In the genomic region with DNA sequence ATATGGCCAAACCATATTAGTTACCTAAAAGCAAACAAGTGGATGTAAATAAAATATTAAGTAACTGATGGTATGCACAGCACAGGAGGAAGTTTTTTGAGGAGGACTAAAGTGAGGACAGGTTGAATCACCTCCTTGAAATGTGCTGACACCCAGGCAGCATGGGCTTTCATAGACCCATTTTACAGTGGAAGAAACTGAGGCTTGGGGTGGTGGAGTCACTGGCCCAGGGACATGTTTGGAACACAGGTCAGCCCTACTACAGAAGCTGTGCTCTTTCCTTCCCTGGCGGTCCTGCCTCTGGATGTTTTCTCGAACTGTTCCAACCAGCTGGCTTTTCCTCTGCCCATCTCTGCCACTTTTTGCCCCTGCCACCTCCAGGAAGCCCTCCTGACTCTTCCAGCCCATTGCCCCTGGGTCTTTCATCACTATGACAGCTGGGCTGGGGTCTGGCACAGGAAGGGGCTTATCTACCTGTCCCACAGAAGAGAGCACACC, we compare ENCODE assay signal across 2 cellular contexts.
TF ChIP-seq lines count a peak whose summit lies in the region.

No MANE protein-coding gene starts in this region.

TF ChIP-seq in A549, 52 proteins besides CTCF, POLR2A, EP300 and RAD21 (continued from another document):
- TF ChIP-seq ZFP36 (IDR thresholded peaks at IDR 0.05; ENCODE audit: borderline replicate concordance, partially characterized antibody), result peak; percentile 67

TF ChIP-seq in WTC11, 78 proteins besides CTCF, POLR2A, EP300 and RAD21:
- TF ChIP-seq, protein P1, sequence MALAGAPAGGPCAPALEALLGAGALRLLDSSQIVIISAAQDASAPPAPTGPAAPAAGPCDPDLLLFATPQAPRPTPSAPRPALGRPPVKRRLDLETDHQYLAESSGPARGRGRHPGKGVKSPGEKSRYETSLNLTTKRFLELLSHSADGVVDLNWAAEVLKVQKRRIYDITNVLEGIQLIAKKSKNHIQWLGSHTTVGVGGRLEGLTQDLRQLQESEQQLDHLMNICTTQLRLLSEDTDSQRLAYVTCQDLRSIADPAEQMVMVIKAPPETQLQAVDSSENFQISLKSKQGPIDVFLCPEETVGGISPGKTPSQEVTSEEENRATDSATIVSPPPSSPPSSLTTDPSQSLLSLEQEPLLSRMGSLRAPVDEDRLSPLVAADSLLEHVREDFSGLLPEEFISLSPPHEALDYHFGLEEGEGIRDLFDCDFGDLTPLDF (CRISPR knock-in tag; IDR thresholded peaks at IDR 0.05), result no peak
- TF ChIP-seq GTF2I (CRISPR knock-in tag; conservative IDR thresholded peaks at IDR 0.05) (no peak), ZNF416 (CRISPR knock-in tag; IDR thresholded peaks at IDR 0.05) (no peak), ZNF219 (CRISPR knock-in tag; IDR thresholded peaks at IDR 0.05; ENCODE audit: borderline replicate concordance) (no peak), MXD4 (CRISPR knock-in tag; IDR thresholded peaks at IDR 0.05; ENCODE audit: borderline replicate concordance) (no peak), ETV6 (CRISPR knock-in tag; IDR thresholded peaks at IDR 0.05) (no peak)
- TF ChIP-seq, protein P2, sequence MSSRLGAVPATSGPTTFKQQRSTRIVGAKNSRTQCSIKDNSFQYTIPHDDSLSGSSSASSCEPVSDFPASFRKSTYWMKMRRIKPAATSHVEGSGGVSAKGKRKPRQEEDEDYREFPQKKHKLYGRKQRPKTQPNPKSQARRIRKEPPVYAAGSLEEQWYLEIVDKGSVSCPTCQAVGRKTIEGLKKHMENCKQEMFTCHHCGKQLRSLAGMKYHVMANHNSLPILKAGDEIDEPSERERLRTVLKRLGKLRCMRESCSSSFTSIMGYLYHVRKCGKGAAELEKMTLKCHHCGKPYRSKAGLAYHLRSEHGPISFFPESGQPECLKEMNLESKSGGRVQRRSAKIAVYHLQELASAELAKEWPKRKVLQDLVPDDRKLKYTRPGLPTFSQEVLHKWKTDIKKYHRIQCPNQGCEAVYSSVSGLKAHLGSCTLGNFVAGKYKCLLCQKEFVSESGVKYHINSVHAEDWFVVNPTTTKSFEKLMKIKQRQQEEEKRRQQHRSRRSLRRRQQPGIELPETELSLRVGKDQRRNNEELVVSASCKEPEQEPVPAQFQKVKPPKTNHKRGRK (CRISPR knock-in tag; IDR thresholded peaks at IDR 0.05; ENCODE audit: borderline replicate concordance), result no peak
- TF ChIP-seq, protein P3, sequence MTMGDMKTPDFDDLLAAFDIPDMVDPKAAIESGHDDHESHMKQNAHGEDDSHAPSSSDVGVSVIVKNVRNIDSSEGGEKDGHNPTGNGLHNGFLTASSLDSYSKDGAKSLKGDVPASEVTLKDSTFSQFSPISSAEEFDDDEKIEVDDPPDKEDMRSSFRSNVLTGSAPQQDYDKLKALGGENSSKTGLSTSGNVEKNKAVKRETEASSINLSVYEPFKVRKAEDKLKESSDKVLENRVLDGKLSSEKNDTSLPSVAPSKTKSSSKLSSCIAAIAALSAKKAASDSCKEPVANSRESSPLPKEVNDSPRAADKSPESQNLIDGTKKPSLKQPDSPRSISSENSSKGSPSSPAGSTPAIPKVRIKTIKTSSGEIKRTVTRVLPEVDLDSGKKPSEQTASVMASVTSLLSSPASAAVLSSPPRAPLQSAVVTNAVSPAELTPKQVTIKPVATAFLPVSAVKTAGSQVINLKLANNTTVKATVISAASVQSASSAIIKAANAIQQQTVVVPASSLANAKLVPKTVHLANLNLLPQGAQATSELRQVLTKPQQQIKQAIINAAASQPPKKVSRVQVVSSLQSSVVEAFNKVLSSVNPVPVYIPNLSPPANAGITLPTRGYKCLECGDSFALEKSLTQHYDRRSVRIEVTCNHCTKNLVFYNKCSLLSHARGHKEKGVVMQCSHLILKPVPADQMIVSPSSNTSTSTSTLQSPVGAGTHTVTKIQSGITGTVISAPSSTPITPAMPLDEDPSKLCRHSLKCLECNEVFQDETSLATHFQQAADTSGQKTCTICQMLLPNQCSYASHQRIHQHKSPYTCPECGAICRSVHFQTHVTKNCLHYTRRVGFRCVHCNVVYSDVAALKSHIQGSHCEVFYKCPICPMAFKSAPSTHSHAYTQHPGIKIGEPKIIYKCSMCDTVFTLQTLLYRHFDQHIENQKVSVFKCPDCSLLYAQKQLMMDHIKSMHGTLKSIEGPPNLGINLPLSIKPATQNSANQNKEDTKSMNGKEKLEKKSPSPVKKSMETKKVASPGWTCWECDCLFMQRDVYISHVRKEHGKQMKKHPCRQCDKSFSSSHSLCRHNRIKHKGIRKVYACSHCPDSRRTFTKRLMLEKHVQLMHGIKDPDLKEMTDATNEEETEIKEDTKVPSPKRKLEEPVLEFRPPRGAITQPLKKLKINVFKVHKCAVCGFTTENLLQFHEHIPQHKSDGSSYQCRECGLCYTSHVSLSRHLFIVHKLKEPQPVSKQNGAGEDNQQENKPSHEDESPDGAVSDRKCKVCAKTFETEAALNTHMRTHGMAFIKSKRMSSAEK (CRISPR knock-in tag; IDR thresholded peaks at IDR 0.05; ENCODE audit: borderline replicate concordance), result no peak
